7 cellular contexts compared by ENCODE assay signal in the genomic region with DNA sequence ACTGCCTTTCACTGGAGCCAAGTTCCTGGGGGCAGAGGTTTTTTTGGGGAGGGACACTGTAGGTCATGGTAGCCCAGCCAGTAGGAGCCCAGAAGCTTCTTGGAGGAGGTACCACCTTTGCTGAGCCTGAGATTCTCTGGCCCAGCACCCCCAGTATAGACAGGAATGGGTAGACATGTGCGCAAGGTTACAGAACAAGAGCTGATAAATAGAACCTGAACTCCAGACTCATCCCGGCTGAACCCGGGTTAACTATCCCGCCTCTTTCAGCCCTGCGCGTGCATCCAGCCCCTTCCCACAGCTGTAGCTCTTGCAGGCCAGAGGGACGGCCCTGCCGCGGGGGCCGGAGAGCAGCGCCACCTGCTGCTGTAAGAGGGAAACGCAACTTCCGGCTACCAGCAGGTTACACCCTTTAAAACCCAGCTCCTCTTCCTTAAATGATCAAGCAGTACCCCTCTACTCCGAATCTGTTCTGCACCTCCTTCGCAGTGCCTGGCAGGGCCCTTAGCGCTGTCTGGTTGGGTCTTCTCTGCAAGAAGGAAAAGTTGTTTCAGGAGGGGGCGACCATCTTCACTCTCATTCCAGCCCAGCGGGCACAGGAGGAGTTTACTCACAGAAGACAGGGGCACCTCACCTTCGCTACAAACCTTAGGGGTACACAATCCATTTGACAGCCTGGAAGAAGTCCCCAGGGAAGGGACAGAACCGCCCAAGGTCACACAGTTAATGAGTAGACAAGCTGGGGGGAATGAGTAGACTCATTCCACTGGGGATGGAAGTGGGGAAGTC. TPM values are rescaled to one million over a fixed set of nuclear protein-coding genes. Genes with fewer than 3 reads are reported as not detected.
DNase-seq lines count a peak whose midpoint lies in the region; ATAC-seq, FAIRE-seq and TF ChIP-seq lines count a peak whose summit lies in the region.

No MANE protein-coding gene starts in this region.

- H4K91ac ChIP-seq in mesenchymal stem cell (ENCODE audit: low read length) = no peak overlapping the region

- H3K4me1 ChIP-seq in mesenchymal stem cell (ENCODE audit: control insufficient read depth, insufficient read depth, low read depth, low read length) = peaks cover 10% of the 10 kb centered on the region

- no peak overlapping the region for H3K27ac ChIP-seq in mesenchymal stem cell (ENCODE audit: low read length, poor library complexity, severe bottlenecking)

- no peak overlapping the region for H3K23ac ChIP-seq in mesenchymal stem cell (ENCODE audit: low read length in 2 of 2)

- no peak overlapping the region for H3K4me2 ChIP-seq in mesenchymal stem cell (ENCODE audit: low read length, poor library complexity, severe bottlenecking)

- peaks cover 28 to 39% of the 10 kb centered on the region in 2 experiments for H3K36me3 ChIP-seq in mesenchymal stem cell (ENCODE audit: control insufficient read depth in 1 of 2, insufficient read depth in 2 of 2, low read depth in 1 of 2, low read length in 2 of 2)

- no peak overlapping the region for H2BK15ac ChIP-seq in mesenchymal stem cell (ENCODE audit: low read depth, poor library complexity, severe bottlenecking)

- H2BK5ac ChIP-seq in mesenchymal stem cell (ENCODE audit: low read depth, low read length, poor library complexity, severe bottlenecking) = no peak overlapping the region

- ATAC-seq in HG03108 (IDR thresholded peaks at IDR 0.05; ENCODE audit: unreplicated experiment) = peak; percentile 55

- peaks cover 5% of the 10 kb centered on the region for H3K9me3 ChIP-seq in mesenchymal stem cell (ENCODE audit: control insufficient read depth, low read length)

- peak; percentile 88 for DNase-seq in GM12891 (ENCODE audit: insufficient read length, low spot score)
- peak; percentile 72 for DNase-seq in NCI-H526 treated with DMSO at 0.1 percent for 48 hours (lab: John Stamatoyannopoulos, UW)
- DNase-seq in activated CD4-positive, alpha-beta T cell treated with anti-CD3 and anti-CD28 coated beads, Interleukin-2, amount 50 U/mL, for 24 hours (ENCODE audit: low read depth in 1 of 2, low spot score in 1 of 2) = peak; percentile 42 to 52
- DNase-seq in effector CD8-positive, alpha-beta T cell (lab: John Stamatoyannopoulos, UW) = peak; percentile 42
- peak; percentile 65 for DNase-seq in mesenchymal stem cell
- DNase-seq in stimulated activated CD8-positive, alpha-beta memory T cell treated with anti-CD3 and anti-CD28 coated beads, Interleukin-4, amount 100 ng/mL, for 1 hour (ENCODE audit: low read depth in 2 of 2, low spot score in 1 of 2) = peak; percentile 16 to 37

- no peak overlapping the region for H3K18ac ChIP-seq in mesenchymal stem cell (ENCODE audit: low read depth in 1 of 2, low read length in 2 of 2)

- WGBS in mesenchymal stem cell = 19% methylated on average over 16 of the region's 20 CpGs

- no peak overlapping the region for H2AFZ ChIP-seq in mesenchymal stem cell (ENCODE audit: low read depth, low read length)

- H2BK120ac ChIP-seq in mesenchymal stem cell (ENCODE audit: low read depth, low read length) = no peak overlapping the region

- TF ChIP-seq POLR2A in GM12891 (IDR thresholded peaks at IDR 0.05; ENCODE audit: low read depth, low read length) = no peak

- no peak overlapping the region for H3K14ac ChIP-seq in mesenchymal stem cell (ENCODE audit: low read length in 2 of 2)

- peaks cover 11 to 14% of the 10 kb centered on the region in 2 experiments for H3K27me3 ChIP-seq in mesenchymal stem cell (ENCODE audit: control insufficient read depth in 1 of 2, insufficient read depth in 1 of 2, low read length in 2 of 2)

- no peak overlapping the region for H2AK5ac ChIP-seq in mesenchymal stem cell (ENCODE audit: low read length, severe bottlenecking)

- no peak overlapping the region for H3K4me3 ChIP-seq in mesenchymal stem cell (ENCODE audit: insufficient read depth in 1 of 2, low read depth in 1 of 2, low read length in 2 of 2)

- H4K8ac ChIP-seq in mesenchymal stem cell (ENCODE audit: low read length) = peak overlapping the region; percentile 46

- peaks cover 26% of the 10 kb centered on the region for H3K79me1 ChIP-seq in mesenchymal stem cell (replicated peaks; ENCODE audit: low read length, poor library complexity, severe bottlenecking)

- no peak overlapping the region for H3K9ac ChIP-seq in mesenchymal stem cell (ENCODE audit: low read length)

- no peak overlapping the region for H3K4ac ChIP-seq in mesenchymal stem cell (ENCODE audit: low read depth in 1 of 2, low read length in 2 of 2)

- no peak overlapping the region for H2BK12ac ChIP-seq in mesenchymal stem cell (ENCODE audit: low read length in 2 of 2)

- FAIRE-seq in GM12891 (lab: Jason Lieb, UNC) = peak; percentile 93

TF ChIP-seq in GM12891, 5 proteins besides CTCF, POLR2A, EP300 and RAD21:
- TF ChIP-seq SPI1 (IDR thresholded peaks at IDR 0.05; ENCODE audit: low read depth, low read length) (peak; percentile 35; the same call in 1 of the 2 replicates), POU2F2 (IDR thresholded peaks at IDR 0.05; ENCODE audit: low read depth, low read length) (no peak)

RNA-seq across cellular contexts. Expression of a gene that starts 7.5 kb away (rescaled TPM):
- polyA plus RNA-seq in GM12891 (2012; ENCODE audit: low read depth, missing spikeins) = 3.7 TPM
- polyA plus RNA-seq in mesenchymal stem cell (2013, experiment 1 of 2) = 24.9 TPM
- polyA plus RNA-seq in mesenchymal stem cell (2013, experiment 2 of 2) = 25.0 TPM

RNA-seq across cellular contexts. Expression of a gene that starts 30.1 kb away (rescaled TPM):
- not detected for polyA plus RNA-seq in GM12891 (2012; ENCODE audit: low read depth, missing spikeins)
- not detected for polyA plus RNA-seq in mesenchymal stem cell (2013, experiment 1 of 2)
- polyA plus RNA-seq in mesenchymal stem cell (2013, experiment 2 of 2) = not detected

RNA-seq across cellular contexts. Expression of a gene that starts 35.4 kb away (rescaled TPM):
- not detected for polyA plus RNA-seq in GM12891 (2012; ENCODE audit: low read depth, missing spikeins)
- polyA plus RNA-seq in mesenchymal stem cell (2013, experiment 1 of 2) = not detected
- polyA plus RNA-seq in mesenchymal stem cell (2013, experiment 2 of 2) = not detected

Comparison
In these comparisons a context has a peak if more than half of its experiments do, and no peak if none do; other contexts are left out.
1. DNase-seq: peak in every context shown above with its lines; median percentile 88 in GM12891; 72 in NCI-H526 treated with DMSO at 0.1 percent for 48 hours; 65 in mesenchymal stem cell; 47 in activated CD4-positive, alpha-beta T cell treated with anti-CD3 and anti-CD28 coated beads, Interleukin-2, amount 50 U/mL, for 24 hours; 42 in effector CD8-positive, alpha-beta T cell; 26 in stimulated activated CD8-positive, alpha-beta memory T cell treated with anti-CD3 and anti-CD28 coated beads, Interleukin-4, amount 100 ng/mL, for 1 hour.